In the genomic region with DNA sequence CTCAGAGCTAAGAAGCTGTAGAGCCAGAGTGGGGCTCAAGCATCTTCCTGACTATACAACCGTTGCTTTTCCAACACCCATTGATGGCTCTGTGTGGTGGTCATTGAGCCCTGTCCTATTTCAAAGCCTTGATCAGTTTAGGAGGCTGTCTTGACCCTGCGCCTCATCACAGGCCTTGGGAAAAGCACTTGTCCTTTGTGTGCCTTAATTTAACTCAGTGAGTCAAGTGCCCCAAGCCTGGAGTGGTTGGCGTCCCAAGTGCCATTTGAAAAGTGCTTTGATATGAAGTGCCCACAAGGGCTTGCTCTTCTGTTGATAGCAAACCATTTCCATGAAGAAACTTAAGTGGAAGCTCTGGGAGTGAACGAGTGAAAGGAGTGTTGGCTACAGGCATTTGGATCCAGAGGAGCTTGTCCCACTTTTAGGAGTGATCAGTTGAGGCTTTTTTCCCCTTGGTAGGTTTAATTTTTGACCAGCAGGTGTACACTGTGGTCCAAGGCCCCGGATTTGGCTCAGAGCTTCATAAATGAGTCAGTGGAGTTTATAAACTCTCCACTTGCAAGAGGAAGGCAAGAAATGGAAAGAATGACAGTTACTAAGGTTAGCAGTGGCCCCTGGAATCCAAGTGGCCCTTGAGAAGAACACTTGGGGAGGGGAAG, we compare ENCODE assay signal across 12 cellular contexts. TPM values are rescaled to one million over a fixed set of nuclear protein-coding genes. Genes with fewer than 3 reads are reported as not detected.
A peak's percentile ranks its signal among the peaks of the same experiment; 100 is the strongest.
DNase-seq lines count a peak whose midpoint lies in the region; ATAC-seq and TF ChIP-seq lines count a peak whose summit lies in the region.
"Had no signal": no experiment of that assay in that cellular context is flagged by ENCODE, and none has a peak within 500 bp of the region (broad histone marks: within the 10 kb centered on the region; RNA-seq: fewer than 3 reads in every experiment).

No MANE protein-coding gene starts in this region.

- intact Hi-C loops in left ventricle myocardium inferior (cut with micrococcal nuclease) = loop anchor here (10.0 kb wide), 1 partner anchor 157 kb away; a partner anchor contains a TSS
- intact Hi-C loops in breast epithelium (cut with DNase I; ENCODE audit: low total_unique reads) = no loop called here

- peaks cover 35% of the 10 kb centered on the region for H3K27me3 ChIP-seq in left ventricle myocardium inferior (ENCODE audit: low read depth)
- no peaks in the 10 kb centered on the region for H3K27me3 ChIP-seq in breast epithelium
- H3K27me3 ChIP-seq: SJSA1 had no signal

- H3K27ac Mint-ChIP-seq in activated CD8-positive, alpha-beta memory T cell treated with anti-CD3 and anti-CD28 coated beads, Interleukin-2, amount 10 ng/mL, durations not matched to agents 7 days and 5 days = no peak overlapping the region
- no peak overlapping the region for H3K27ac Mint-ChIP-seq in stimulated activated naive CD8-positive, alpha-beta T cell treated with anti-CD3 and anti-CD28 coated beads, Interleukin-15, amount 100 ng/mL, for 72 hours

- H3K9me3 Mint-ChIP-seq in activated CD8-positive, alpha-beta memory T cell treated with anti-CD3 and anti-CD28 coated beads, Interleukin-2, amount 10 ng/mL, durations not matched to agents 7 days and 5 days (ENCODE audit: low read depth) = no peaks in the 10 kb centered on the region
- no peaks in the 10 kb centered on the region for H3K9me3 Mint-ChIP-seq in stimulated activated naive CD8-positive, alpha-beta T cell treated with anti-CD3 and anti-CD28 coated beads, Interleukin-15, amount 100 ng/mL, for 72 hours

- CTCF ChIA-PET in activated CD8-positive, alpha-beta memory T cell treated with anti-CD3 and anti-CD28 coated beads, Interleukin-2, amount 10 ng/mL, durations not matched to agents 7 days and 5 days (lab: Charles Lee) = interaction anchor here (1.0 to 1.3 kb wide), 2 partner anchors 12 to 23 kb away, joined by 3 to 4 read pairs; no protein-coding TSS in a partner anchor

- H3K36me3 Mint-ChIP-seq in activated CD8-positive, alpha-beta memory T cell treated with anti-CD3 and anti-CD28 coated beads, Interleukin-2, amount 10 ng/mL, durations not matched to agents 7 days and 5 days = peaks cover 9% of the 10 kb centered on the region

- TF ChIP-seq CTCF in left ventricle myocardium inferior (IDR thresholded peaks at IDR 0.05; ENCODE audit: borderline replicate concordance) (no peak), breast epithelium (IDR thresholded peaks at IDR 0.05) (no peak)

- no peak overlapping the region for H3K4me3 Mint-ChIP-seq in activated CD8-positive, alpha-beta memory T cell treated with anti-CD3 and anti-CD28 coated beads, Interleukin-2, amount 10 ng/mL, durations not matched to agents 7 days and 5 days
- no peak overlapping the region for H3K4me3 Mint-ChIP-seq in stimulated activated naive CD8-positive, alpha-beta T cell treated with anti-CD3 and anti-CD28 coated beads, Interleukin-15, amount 100 ng/mL, for 72 hours

- no peak overlapping the region for H3K4me3 ChIP-seq in left ventricle myocardium inferior
- no peak overlapping the region for H3K4me3 ChIP-seq in breast epithelium
- H3K4me3 ChIP-seq: SJSA1 had no signal

- peaks cover 13% of the 10 kb centered on the region for H3K4me1 Mint-ChIP-seq in activated CD8-positive, alpha-beta memory T cell treated with anti-CD3 and anti-CD28 coated beads, Interleukin-2, amount 10 ng/mL, durations not matched to agents 7 days and 5 days
- H3K4me1 Mint-ChIP-seq in stimulated activated naive CD8-positive, alpha-beta T cell treated with anti-CD3 and anti-CD28 coated beads, Interleukin-15, amount 100 ng/mL, for 72 hours = peaks cover 12% of the 10 kb centered on the region

- H3K27me3 Mint-ChIP-seq in activated CD8-positive, alpha-beta memory T cell treated with anti-CD3 and anti-CD28 coated beads, Interleukin-2, amount 10 ng/mL, durations not matched to agents 7 days and 5 days = peaks cover 2% of the 10 kb centered on the region
- H3K27me3 Mint-ChIP-seq in stimulated activated naive CD8-positive, alpha-beta T cell treated with anti-CD3 and anti-CD28 coated beads, Interleukin-15, amount 100 ng/mL, for 72 hours = no peaks in the 10 kb centered on the region

- TF ChIP-seq POLR2A in breast epithelium (IDR thresholded peaks at IDR 0.05) = no peak

- H3K9me3 ChIP-seq in left ventricle myocardium inferior (replicated peaks) (no peaks in the 10 kb centered on the region), breast epithelium (no peaks in the 10 kb centered on the region)
- H3K9me3 ChIP-seq: SJSA1 had no signal

- peak; percentile 29 for ATAC-seq in activated CD8-positive, alpha-beta memory T cell treated with anti-CD3 and anti-CD28 coated beads, Interleukin-2, amount 10 ng/mL, durations not matched to agents 7 days and 5 days
- peak; percentile 47 for ATAC-seq in stimulated activated naive CD8-positive, alpha-beta T cell treated with anti-CD3 and anti-CD28 coated beads, Interleukin-15, amount 100 ng/mL, for 72 hours

- H3K27ac ChIP-seq in left ventricle myocardium inferior (replicated peaks) (peak overlapping the region; percentile 51), breast epithelium (no peak overlapping the region)
- H3K27ac ChIP-seq: SJSA1 had no signal

- H3K4me1 ChIP-seq in left ventricle myocardium inferior (peaks cover 70% of the 10 kb centered on the region), breast epithelium (peaks cover 0 to 9% of the 10 kb centered on the region in 2 donors)

- H3K36me3 ChIP-seq in left ventricle myocardium inferior (peaks cover 4% of the 10 kb centered on the region), breast epithelium (no peaks in the 10 kb centered on the region)

- no peak for DNase-seq in activated CD8-positive, alpha-beta memory T cell treated with anti-CD3 and anti-CD28 coated beads, Interleukin-2, amount 10 ng/mL, durations not matched to agents 7 days and 5 days
- no peak for DNase-seq in activated CD8-positive, alpha-beta memory T cell treated with anti-CD3 and anti-CD28 coated beads, Interleukin-2, amount 50 U/mL, for 48 hours
- peak; percentile 27 for DNase-seq in RKO (ENCODE audit: low spot score)
- no peak for DNase-seq in left ventricle myocardium inferior
- no peak for DNase-seq in stimulated activated naive CD8-positive, alpha-beta T cell treated with anti-CD3 and anti-CD28 coated beads, Interleukin-15, amount 100 ng/mL, for 72 hours
- no peak for DNase-seq in UCSD-AML1 (lab: John Stamatoyannopoulos, UW; ENCODE audit: unreplicated experiment)
- DNase-seq in NCI-H2171 (lab: John Stamatoyannopoulos, UW) = no peak
- DNase-seq in breast epithelium (ENCODE audit: low spot score in 2 of 2) = no peak
- DNase-seq: activated CD4-positive, alpha-beta T cell treated with anti-CD3 and anti-CD28 coated beads for 1 hour; activated effector memory CD4-positive, alpha-beta T cell treated with anti-CD3 and anti-CD28 coated beads, Interleukin-2, amount 50 U/mL, for 16 hours; stimulated activated CD4-positive, alpha-beta T cell treated with anti-CD3 and anti-CD28 coated beads, Interleukin-1b, Interleukin-23, amount 100 ng/mL, for 48 hours had no signal

RNA-seq across cellular contexts. Expression of a gene that starts 50.3 kb away (rescaled TPM):
- 100 to 1,000 TPM; 367 to 502 TPM for total RNA-seq in activated CD8-positive, alpha-beta memory T cell treated with anti-CD3 and anti-CD28 coated beads, Interleukin-2, amount 10 ng/mL, durations not matched to agents 7 days and 5 days
- total RNA-seq in left ventricle myocardium inferior (100.0 TPM), breast epithelium (10 to 100 TPM; 74.7 to 98.4 (median 75.1) TPM)
